8 cellular contexts compared by ENCODE assay signal in genomic region chrX:154018518-154019060, GRCh38. TPM values are rescaled to one million over a fixed set of nuclear protein-coding genes. Genes with fewer than 3 reads are reported as not detected.
A peak's percentile ranks its signal among the peaks of the same experiment; 100 is the strongest.
DNase-seq lines count a peak whose midpoint lies in the region; ATAC-seq and TF ChIP-seq lines count a peak whose summit lies in the region.

No MANE protein-coding gene starts in this region.

- no peaks in the 10 kb centered on the region for H3K27me3 ChIP-seq in AG04450 (ENCODE audit: control insufficient read depth, insufficient read depth, low read length)
- no peaks in the 10 kb centered on the region for H3K27me3 ChIP-seq in HUES64 (ENCODE audit: insufficient read depth, low read length)
- peaks cover 4 to 57% of the 10 kb centered on the region in 2 donors for H3K27me3 ChIP-seq in breast epithelium
- peaks cover 0 to 21% of the 10 kb centered on the region in 2 donors for H3K27me3 ChIP-seq in muscle layer of colon (ENCODE audit: control insufficient read depth in 1 of 2, insufficient read depth in 2 of 2, low read length in 2 of 2)

- H3K4me1 ChIP-seq in HUES64 (ENCODE audit: insufficient read depth, low read length) (peaks cover 3% of the 10 kb centered on the region; the same call in 1 of the 2 replicates), breast epithelium (no peaks in the 10 kb centered on the region), muscle layer of colon (ENCODE audit: insufficient read depth, low read length) (peaks cover 16% of the 10 kb centered on the region)

- 92% methylated on average over 14 of the region's 15 CpGs for WGBS in HUES64

- H3K27ac ChIP-seq in AG04450 (ENCODE audit: low read depth, low read length) (no peak overlapping the region), HUES64 (ENCODE audit: low read depth, low read length) (no peak overlapping the region), breast epithelium (peak overlapping the region; percentile 68 to 96), muscle layer of colon (ENCODE audit: low read depth, low read length) (peak overlapping the region; percentile 71)

- TF ChIP-seq POLR2A in breast epithelium (IDR thresholded peaks at IDR 0.05): no peak

- H3K9ac ChIP-seq in HUES64 (ENCODE audit: low read depth, low read length): peak overlapping the region; percentile 83
- H3K9ac ChIP-seq in muscle layer of colon (ENCODE audit: low read length): peak overlapping the region; percentile 15

- TF ChIP-seq CTCF in AG04450 (IDR thresholded peaks at IDR 0.05; ENCODE audit: low read depth, low read length) (no peak), breast epithelium (IDR thresholded peaks at IDR 0.05) (no peak)

- H3K9me3 ChIP-seq in AG04450 (ENCODE audit: control insufficient read depth, insufficient read depth, low read length) (no peaks in the 10 kb centered on the region), HUES64 (ENCODE audit: insufficient read depth, low read depth, low read length) (no peaks in the 10 kb centered on the region), breast epithelium (no peaks in the 10 kb centered on the region), muscle layer of colon (ENCODE audit: low read length) (no peaks in the 10 kb centered on the region)

- ATAC-seq in GM19023 (IDR thresholded peaks at IDR 0.05; ENCODE audit: unreplicated experiment): no peak

- CTCF ChIA-PET in AG04450 (lab: Charles Lee): no interaction called here

- H3K4me3 ChIP-seq in AG04450 (ENCODE audit: low read depth, low read length): peak overlapping the region; percentile 63
- H3K4me3 ChIP-seq in HUES64 (ENCODE audit: low read length): peak overlapping the region; percentile 50
- peak overlapping the region; percentile 52 to 78 (median 62) for H3K4me3 ChIP-seq in breast epithelium
- peak overlapping the region; percentile 31 to 43 for H3K4me3 ChIP-seq in muscle layer of colon (ENCODE audit: low read depth in 1 of 2, low read length in 2 of 2)

- POLR2A ChIA-PET in AG04450 (lab: Yijun Ruan, JAX): interaction anchor here (0.8 kb wide), 1 partner anchor 22 kb away, joined by 4 read pairs; no protein-coding TSS in a partner anchor

- intact Hi-C loops in breast epithelium (cut with DNase I; ENCODE audit: low total_unique reads): no loop called here

- DNase-seq in AG04450 (ENCODE audit: low read depth, low spot score) (no peak), breast epithelium (ENCODE audit: low spot score in 2 of 2) (no peak), NCI-H226 (no peak), NCI-H345 (lab: John Stamatoyannopoulos, UW) (no peak), NCI-H2029 treated with DMSO at 0.1 percent for 48 hours (lab: John Stamatoyannopoulos, UW) (no peak)

- H3K36me3 ChIP-seq in HUES64 (ENCODE audit: insufficient read depth, low read length): peaks cover 23% of the 10 kb centered on the region
- no peaks in the 10 kb centered on the region for H3K36me3 ChIP-seq in breast epithelium
- H3K36me3 ChIP-seq in muscle layer of colon (ENCODE audit: insufficient read depth, low read length): peaks cover 5% of the 10 kb centered on the region

RNA-seq across cellular contexts. Expression of gene IRAK1, which starts 1.1 kb away (rescaled TPM):
- 31.6 and 36.7 TPM in 2 replicates for polyA plus RNA-seq in AG04450 (2011; rRNA removed)
- 44.3 and 66.0 TPM in 2 replicates for polyA minus RNA-seq in AG04450 (2011; rRNA and poly(A)+ RNA removed)
- polyA plus RNA-seq in HUES64 (2013, experiment 1 of 2): 41.8 TPM
- polyA plus RNA-seq in HUES64 (2013, experiment 2 of 2): 42.7 TPM
- total RNA-seq in breast epithelium: 10 to 100 TPM; 43.7 to 66.2 (median 50.8) TPM

RNA-seq across cellular contexts. Expression of gene TMEM187, which starts 46.0 kb away (rescaled TPM):
- polyA plus RNA-seq in AG04450 (2011; rRNA removed): 3.2 and 3.9 TPM in 2 replicates
- polyA minus RNA-seq in AG04450 (2011; rRNA and poly(A)+ RNA removed): 2.2 and 2.6 TPM in 2 replicates
- 2.5 TPM for polyA plus RNA-seq in HUES64 (2013, experiment 1 of 2)
- polyA plus RNA-seq in HUES64 (2013, experiment 2 of 2): 3.2 TPM
- 10 to 100 TPM in 1 of 3 donors, 1 to 10 TPM in 2; 7.6 to 10.9 (median 8.2) TPM for total RNA-seq in breast epithelium

RNA-seq across cellular contexts. Expression of gene HCFC1, which starts 47.0 kb away (rescaled TPM):
- polyA plus RNA-seq in AG04450 (2011; rRNA removed): 2.7 and 5.8 TPM in 2 replicates
- 17.9 and 26.6 TPM in 2 replicates for polyA minus RNA-seq in AG04450 (2011; rRNA and poly(A)+ RNA removed)
- polyA plus RNA-seq in HUES64 (2013, experiment 1 of 2): 59.9 TPM
- polyA plus RNA-seq in HUES64 (2013, experiment 2 of 2): 64.5 TPM
- total RNA-seq in breast epithelium: 10 to 100 TPM; 20.2 to 23.0 (median 22.6) TPM

Comparison
In these comparisons a context has a peak if more than half of its experiments do, and no peak if none do; other contexts are left out.
1. H3K27ac ChIP-seq: peak in breast epithelium (2 of 2) and muscle layer of colon (single experiment); none in AG04450 (single experiment) and HUES64 (single experiment).
2. Peak in every context shown above with its lines, with median percentiles within 50 percentile points of each other: H3K4me3 ChIP-seq.